In the genomic region with DNA sequence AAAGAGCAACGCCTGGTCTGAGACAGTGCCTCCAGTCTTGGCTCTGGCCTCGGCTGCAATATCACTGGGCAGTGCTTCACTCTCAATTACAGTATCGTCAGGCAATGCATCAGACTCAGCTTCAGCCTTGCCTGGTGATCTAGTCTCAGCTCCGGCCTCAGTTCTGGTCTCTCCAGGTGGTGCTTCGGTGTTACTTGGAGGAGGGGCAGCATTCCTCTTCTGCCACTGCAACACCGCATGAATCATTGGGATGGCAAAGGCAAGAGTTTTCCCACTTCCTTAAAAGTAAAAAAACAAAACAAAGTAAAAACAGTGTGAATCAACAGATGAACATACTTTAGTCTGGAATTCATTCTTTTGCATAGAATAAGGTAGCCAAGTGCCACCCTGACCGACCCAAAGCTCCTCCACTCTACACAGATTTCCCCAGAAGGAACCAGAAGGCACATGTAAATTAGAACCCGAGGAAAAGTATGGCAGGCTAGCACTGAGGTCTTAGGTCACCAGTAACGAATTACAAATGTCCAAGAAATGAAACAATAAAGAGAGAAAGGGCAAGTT, we compare ENCODE assay signal across 12 cellular contexts. TPM values are rescaled to one million over a fixed set of nuclear protein-coding genes. Genes with fewer than 3 reads are reported as not detected.
DNase-seq lines count a peak whose midpoint lies in the region; ATAC-seq and TF ChIP-seq lines count a peak whose summit lies in the region.
"Had no signal": no experiment of that assay in that cellular context is flagged by ENCODE, and none has a peak within 500 bp of the region (broad histone marks: within the 10 kb centered on the region; RNA-seq: fewer than 3 reads in every experiment).

No MANE protein-coding gene starts in this region.

- H3K36me3 Mint-ChIP-seq in stimulated activated naive CD8-positive, alpha-beta T cell treated with anti-CD3 and anti-CD28 coated beads, Interleukin-15, Interleukin-2, amounts not matched to agents 100 ng/mL and 50 ng/mL, for 24 hours (ENCODE audit: low read depth): peaks cover 71% of the 10 kb centered on the region
- peaks cover 50% of the 10 kb centered on the region for H3K36me3 Mint-ChIP-seq in WTC11
- peaks cover 66% of the 10 kb centered on the region for H3K36me3 Mint-ChIP-seq in T-helper 2 cell treated with Interferon-gamma antibody and Interleukin-4, amounts not matched to agents 5 μg/mL and 100 μg/mL, for 36 hours (ENCODE audit: low read depth)

- peak overlapping the region; percentile 13 for H3K27ac Mint-ChIP-seq in stimulated activated naive CD8-positive, alpha-beta T cell treated with anti-CD3 and anti-CD28 coated beads, Interleukin-15, Interleukin-2, amounts not matched to agents 100 ng/mL and 50 ng/mL, for 24 hours
- H3K27ac Mint-ChIP-seq in WTC11: peak overlapping the region; percentile 93
- H3K27ac Mint-ChIP-seq in T-helper 2 cell treated with Interferon-gamma antibody and Interleukin-4, amounts not matched to agents 5 μg/mL and 100 μg/mL, for 36 hours: no peak overlapping the region

- TF ChIP-seq CTCF in WTC11 (IDR thresholded peaks at IDR 0.05): no peak
- TF ChIP-seq CTCF in fibroblast of pulmonary artery (IDR thresholded peaks at IDR 0.05; ENCODE audit: low read length, missing control alignments): no peak

- H3K4me1 Mint-ChIP-seq in stimulated activated naive CD8-positive, alpha-beta T cell treated with anti-CD3 and anti-CD28 coated beads, Interleukin-15, Interleukin-2, amounts not matched to agents 100 ng/mL and 50 ng/mL, for 24 hours (ENCODE audit: low read depth): peaks cover 56% of the 10 kb centered on the region
- peaks cover 33% of the 10 kb centered on the region for H3K4me1 Mint-ChIP-seq in WTC11
- peaks cover 33% of the 10 kb centered on the region for H3K4me1 Mint-ChIP-seq in T-helper 2 cell treated with Interferon-gamma antibody and Interleukin-4, amounts not matched to agents 5 μg/mL and 100 μg/mL, for 36 hours (ENCODE audit: low read depth)

- CTCF ChIA-PET in WTC11 (lab: Charles Lee): interaction anchor here (2.2 kb wide), 2 partner anchors 26 to 74 kb away, joined by 8 to 10 read pairs; no protein-coding TSS in a partner anchor

- ATAC-seq in stimulated activated naive CD8-positive, alpha-beta T cell treated with anti-CD3 and anti-CD28 coated beads, Interleukin-15, Interleukin-2, amounts not matched to agents 100 U/mL and 50 U/mL, for 24 hours: no peak
- peak; percentile 57; the same call in 1 of the 2 replicates for ATAC-seq in WTC11
- no peak for ATAC-seq in HG03039 (IDR thresholded peaks at IDR 0.05; ENCODE audit: unreplicated experiment)

- H3K4me3 Mint-ChIP-seq in stimulated activated naive CD8-positive, alpha-beta T cell treated with anti-CD3 and anti-CD28 coated beads, Interleukin-15, Interleukin-2, amounts not matched to agents 100 ng/mL and 50 ng/mL, for 24 hours: no peak overlapping the region
- no peak overlapping the region for H3K4me3 Mint-ChIP-seq in WTC11
- no peak overlapping the region for H3K4me3 Mint-ChIP-seq in T-helper 2 cell treated with Interferon-gamma antibody and Interleukin-4, amounts not matched to agents 5 μg/mL and 100 μg/mL, for 36 hours
- H3K4me3 Mint-ChIP-seq: CD4-positive, CD25-positive, alpha-beta regulatory T cell; mesothelial cell of epicardium had no signal

- no peak overlapping the region for H3K4me3 ChIP-seq in fibroblast of pulmonary artery (replicated peaks; ENCODE audit: low read depth, low read length)
- H3K4me3 ChIP-seq: psoas muscle had no signal

- no peaks in the 10 kb centered on the region for H3K27me3 Mint-ChIP-seq in stimulated activated naive CD8-positive, alpha-beta T cell treated with anti-CD3 and anti-CD28 coated beads, Interleukin-15, Interleukin-2, amounts not matched to agents 100 ng/mL and 50 ng/mL, for 24 hours
- H3K27me3 Mint-ChIP-seq in WTC11 (ENCODE audit: low read depth): no peaks in the 10 kb centered on the region; the same call in 1 of the 2 replicates
- H3K27me3 Mint-ChIP-seq in T-helper 2 cell treated with Interferon-gamma antibody and Interleukin-4, amounts not matched to agents 5 μg/mL and 100 μg/mL, for 36 hours (ENCODE audit: low read depth): no peaks in the 10 kb centered on the region
- H3K27me3 Mint-ChIP-seq: CD4-positive, CD25-positive, alpha-beta regulatory T cell had no signal

- H3K9me3 Mint-ChIP-seq in stimulated activated naive CD8-positive, alpha-beta T cell treated with anti-CD3 and anti-CD28 coated beads, Interleukin-15, Interleukin-2, amounts not matched to agents 100 ng/mL and 50 ng/mL, for 24 hours: no peaks in the 10 kb centered on the region
- peaks cover under 1% of the 10 kb centered on the region; the same call in 1 of the 2 replicates for H3K9me3 Mint-ChIP-seq in WTC11
- peaks cover 7% of the 10 kb centered on the region for H3K9me3 Mint-ChIP-seq in T-helper 2 cell treated with Interferon-gamma antibody and Interleukin-4, amounts not matched to agents 5 μg/mL and 100 μg/mL, for 36 hours

- intact Hi-C loops in posterior vena cava (cut with DNase I): no loop called here

- DNase-seq in stimulated activated naive CD8-positive, alpha-beta T cell treated with anti-CD3 and anti-CD28 coated beads, Interleukin-15, Interleukin-2, amounts not matched to agents 100 U/mL and 50 U/mL, for 24 hours: no peak
- DNase-seq in WTC11 (ENCODE audit: low spot score) (no peak), fibroblast of pulmonary artery (ENCODE audit: low read depth) (peak; percentile 31), nucleus accumbens (lab: John Stamatoyannopoulos, UW) (no peak), posterior vena cava (ENCODE audit: low spot score) (no peak)
- no peak for DNase-seq in T-helper 2 cell treated with Interferon-gamma antibody and Interleukin-4, amounts not matched to agents 5 μg/mL and 100 μg/mL, for 36 hours (ENCODE audit: low spot score)
- DNase-seq: CD4-positive, CD25-positive, alpha-beta regulatory T cell; cortex of kidney; psoas muscle had no signal

- POLR2A ChIA-PET in WTC11 (lab: Charles Lee): no interaction called here

TF ChIP-seq in WTC11, 78 proteins besides CTCF, POLR2A, EP300 and RAD21:
- TF ChIP-seq, protein P1, sequence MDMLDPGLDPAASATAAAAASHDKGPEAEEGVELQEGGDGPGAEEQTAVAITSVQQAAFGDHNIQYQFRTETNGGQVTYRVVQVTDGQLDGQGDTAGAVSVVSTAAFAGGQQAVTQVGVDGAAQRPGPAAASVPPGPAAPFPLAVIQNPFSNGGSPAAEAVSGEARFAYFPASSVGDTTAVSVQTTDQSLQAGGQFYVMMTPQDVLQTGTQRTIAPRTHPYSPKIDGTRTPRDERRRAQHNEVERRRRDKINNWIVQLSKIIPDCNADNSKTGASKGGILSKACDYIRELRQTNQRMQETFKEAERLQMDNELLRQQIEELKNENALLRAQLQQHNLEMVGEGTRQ (CRISPR knock-in tag; IDR thresholded peaks at IDR 0.05): no peak

RNA-seq across cellular contexts. Expression of gene DDX24, which starts 18.6 kb away (rescaled TPM):
- 137 to 174 TPM (median 140 TPM) in 3 replicates for total RNA-seq in WTC11 (2021)
- total RNA-seq in posterior vena cava: 100 to 1,000 TPM; 166 to 175 TPM

RNA-seq across cellular contexts. Expression of gene IFI27L1, which starts 18.7 kb away (rescaled TPM):
- 27.6 to 34.1 TPM (median 32.3 TPM) in 3 replicates for total RNA-seq in WTC11 (2021)
- 10 to 100 TPM; 11.2 to 21.7 TPM for total RNA-seq in posterior vena cava

RNA-seq across cellular contexts. Expression of gene OTUB2, which starts 36.3 kb away (rescaled TPM):
- total RNA-seq in WTC11 (2021) (3.5 to 4.5 TPM (median 3.9 TPM) in 3 replicates), posterior vena cava (1 to 10 TPM in 1 of 2 donors, under 1 TPM in 1; 0.37 to 1.2 TPM)

RNA-seq across cellular contexts. Expression of gene IFI27, which starts 48.1 kb away (rescaled TPM):
- 1.8 to 3.2 TPM (median 2.4 TPM) in 3 replicates for total RNA-seq in WTC11 (2021)
- 100 to 1,000 TPM; 122 to 282 TPM for total RNA-seq in posterior vena cava
